ENCODE assay signal across 26 cellular contexts in genomic region chr5:540215-541147, GRCh38. TPM values are rescaled to one million over a fixed set of nuclear protein-coding genes. Genes with fewer than 3 reads are reported as not detected.
DNase-seq lines count a peak whose midpoint lies in the region; ATAC-seq, FAIRE-seq and TF ChIP-seq lines count a peak whose summit lies in the region.
"Had no signal": no experiment of that assay in that cellular context is flagged by ENCODE, and none has a peak within 500 bp of the region (broad histone marks: within the 10 kb centered on the region; RNA-seq: fewer than 3 reads in every experiment).

No MANE protein-coding gene starts in this region.

- H3K18ac ChIP-seq in neuronal stem cell (ENCODE audit: low read length), result no peak overlapping the region

- no peaks in the 10 kb centered on the region for H3K79me2 ChIP-seq in K562 (ENCODE audit: control insufficient read depth, insufficient read depth, low read length)

- H3K36me3 ChIP-seq in BE2C, result no peaks in the 10 kb centered on the region
- H3K36me3 ChIP-seq in K562 (ENCODE audit: control insufficient read depth, insufficient read depth, low read length), result no peaks in the 10 kb centered on the region
- H3K36me3 ChIP-seq in neuronal stem cell (replicated peaks in 1 of 2; ENCODE audit: control insufficient read depth in 2 of 2, insufficient read depth in 2 of 2, low read length in 2 of 2), result no peaks in the 10 kb centered on the region
- H3K36me3 ChIP-seq: ovary had no signal

- intact Hi-C loops in K562 (cut with micrococcal nuclease), result no loop called here
- intact Hi-C loops in activated CD4-positive, alpha-beta memory T cell treated with anti-CD3 and anti-CD28 coated beads for 36 hours (cut with micrococcal nuclease), result no loop called here

- no peaks in the 10 kb centered on the region for H3K4me1 ChIP-seq in BE2C
- peaks cover 0 to 64% of the 10 kb centered on the region in 2 experiments; a peak in 2 of 5 replicates for H3K4me1 ChIP-seq in K562 (replicated peaks in 1 of 2; ENCODE audit: control insufficient read depth in 2 of 2, insufficient read depth in 2 of 2, low read length in 2 of 2)
- H3K4me1 ChIP-seq in neuronal stem cell (ENCODE audit: control insufficient read depth in 2 of 2, insufficient read depth in 1 of 2, low read depth in 1 of 2, low read length in 2 of 2), result peaks cover 17% of the 10 kb centered on the region in 2 donors

- TF ChIP-seq RAD21 in K562 (CRISPR knock-in tag; conservative IDR thresholded peaks at IDR 0.05 in 1 of 2, IDR thresholded peaks at IDR 0.05 in 1 of 2), result no peak

- no peak overlapping the region for H2BK15ac ChIP-seq in neuronal stem cell (ENCODE audit: low read length)

- H2AFZ ChIP-seq in K562 (ENCODE audit: low read depth, low read length), result no peak overlapping the region
- no peak overlapping the region for H2AFZ ChIP-seq in neuronal stem cell (ENCODE audit: low read length)

- H3K9ac ChIP-seq in K562 (ENCODE audit: insufficient read depth in 1 of 2, low read depth in 2 of 2, low read length in 2 of 2), result peak overlapping the region in 1 of 2 experiments; percentile 13; a peak in 1 of 4 replicates
- peak overlapping the region; percentile 55 for H3K9ac ChIP-seq in neuronal stem cell (ENCODE audit: low read depth, low read length, poor library complexity)

- peaks cover 31% of the 10 kb centered on the region for H4K20me1 ChIP-seq in K562 (replicated peaks; ENCODE audit: control insufficient read depth, insufficient read depth, low read length)

- no peak overlapping the region for H3K14ac ChIP-seq in neuronal stem cell (ENCODE audit: low read length)

- H2BK12ac ChIP-seq in neuronal stem cell (ENCODE audit: low read length), result peak overlapping the region; percentile 36

- TF ChIP-seq CTCF in BE2C (IDR thresholded peaks at IDR 0.05; ENCODE audit: low read depth, low read length) (no peak), K562 (IDR thresholded peaks at IDR 0.05 in 2 of 3, conservative IDR thresholded peaks at IDR 0.05 in 1 of 3; ENCODE audit: insufficient read depth in 2 of 3, low read depth in 1 of 3, low read length in 3 of 3) (no peak)

- H3K4ac ChIP-seq in neuronal stem cell (ENCODE audit: low read length), result no peak overlapping the region

- POLR2A ChIA-PET in K562 (lab: Yijun Ruan, JAX), result interaction anchor here (0.6 to 2.7 kb wide), 2 partner anchors 11 to 32 kb away, joined by 3 to 14 read pairs; no protein-coding TSS in a partner anchor
- POLR2A ChIA-PET in activated CD4-positive, alpha-beta memory T cell treated with anti-CD3 and anti-CD28 coated beads for 36 hours (lab: Charles Lee), result no interaction called here

- H3K9me1 ChIP-seq in K562 (ENCODE audit: control insufficient read depth, insufficient read depth, low read length), result no peaks in the 10 kb centered on the region

- peak overlapping the region; percentile 60 for H2BK5ac ChIP-seq in neuronal stem cell (ENCODE audit: low read length)

- no peak overlapping the region for H4K91ac ChIP-seq in neuronal stem cell (ENCODE audit: low read depth, low read length, poor library complexity)

- no peak overlapping the region for H3K27ac Mint-ChIP-seq in activated CD4-positive, alpha-beta memory T cell treated with anti-CD3 and anti-CD28 coated beads for 36 hours
- H3K27ac Mint-ChIP-seq: activated CD4-positive, alpha-beta T cell treated with anti-CD3 and anti-CD28 coated beads, Interleukin-2, amount 10 ng/mL, durations not matched to agents 24 days and 14 days; memory B cell; stimulated activated naive CD8-positive, alpha-beta T cell treated with anti-CD3 and anti-CD28 coated beads, Interleukin-15, Interleukin-2, amounts not matched to agents 100 ng/mL and 50 ng/mL, for 24 hours; T-cell had no signal

- peaks cover 2% of the 10 kb centered on the region for H3K27me3 Mint-ChIP-seq in activated CD4-positive, alpha-beta memory T cell treated with anti-CD3 and anti-CD28 coated beads for 36 hours

- ATAC-seq in K562, result no peak
- no peak for ATAC-seq in HG03175 (IDR thresholded peaks at IDR 0.05; ENCODE audit: unreplicated experiment)
- ATAC-seq: T-cell had no signal

- WGBS in K562 (ENCODE audit: insufficient coverage, low coverage, missing lambda C conversion rate), result 1% methylated on average over 26 of the region's 29 CpGs
- no CpG with 5 or more reads among the region's 29 CpGs for WGBS in neuronal stem cell (ENCODE audit: extremely low coverage in 2 of 2, insufficient read length in 2 of 2, insufficient replicate concordance in 1 of 2), 2 donors

- H3K27me3 ChIP-seq in BE2C, result no peaks in the 10 kb centered on the region
- peaks cover 42 to 68% of the 10 kb centered on the region in 2 experiments; a peak in 4 of 5 replicates for H3K27me3 ChIP-seq in K562 (ENCODE audit: control insufficient read depth in 2 of 2, insufficient read depth in 2 of 2, low read length in 2 of 2)
- H3K27me3 ChIP-seq in neuronal stem cell (ENCODE audit: control insufficient read depth in 3 of 3, insufficient read depth in 3 of 3, low read depth in 1 of 3, low read length in 3 of 3), result peaks cover 0 to 46% (median 0%) of the 10 kb centered on the region in 3 experiments
- H3K27me3 ChIP-seq: ovary had no signal

- peaks cover 15% of the 10 kb centered on the region for H3K4me1 Mint-ChIP-seq in activated CD4-positive, alpha-beta memory T cell treated with anti-CD3 and anti-CD28 coated beads for 36 hours (ENCODE audit: low read depth)

- H2AK5ac ChIP-seq in neuronal stem cell (ENCODE audit: low read depth, low read length), result peak overlapping the region; percentile 94

- H3K27ac ChIP-seq in K562 (ENCODE audit: extremely low read depth, low read depth, low read length), result no peak overlapping the region
- no peak overlapping the region for H3K27ac ChIP-seq in neuronal stem cell (replicated peaks; ENCODE audit: low read length)
- H3K27ac ChIP-seq: ovary had no signal

- no peaks in the 10 kb centered on the region for H3K9me3 Mint-ChIP-seq in activated CD4-positive, alpha-beta memory T cell treated with anti-CD3 and anti-CD28 coated beads for 36 hours
- H3K9me3 Mint-ChIP-seq: activated CD4-positive, alpha-beta T cell treated with anti-CD3 and anti-CD28 coated beads, Interleukin-2, amount 10 ng/mL, durations not matched to agents 24 days and 14 days; stimulated activated naive CD8-positive, alpha-beta T cell treated with anti-CD3 and anti-CD28 coated beads, Interleukin-15, Interleukin-2, amounts not matched to agents 100 ng/mL and 50 ng/mL, for 24 hours; T-cell had no signal

- TF ChIP-seq EP300 in K562 (IDR thresholded peaks at IDR 0.05; ENCODE audit: low read length), result no peak

- no peak overlapping the region for H2BK120ac ChIP-seq in neuronal stem cell (ENCODE audit: low read depth, low read length)

- H3K4me3 Mint-ChIP-seq in activated CD4-positive, alpha-beta memory T cell treated with anti-CD3 and anti-CD28 coated beads for 36 hours, result no peak overlapping the region
- H3K4me3 Mint-ChIP-seq: activated CD4-positive, alpha-beta T cell treated with anti-CD3 and anti-CD28 coated beads, Interleukin-2, amount 10 ng/mL, durations not matched to agents 24 days and 14 days; memory B cell; stimulated activated naive CD8-positive, alpha-beta T cell treated with anti-CD3 and anti-CD28 coated beads, Interleukin-15, Interleukin-2, amounts not matched to agents 100 ng/mL and 50 ng/mL, for 24 hours; T-cell had no signal

- no peak overlapping the region for H3K23ac ChIP-seq in neuronal stem cell (ENCODE audit: low read depth, low read length, poor library complexity)

- no peak for TF ChIP-seq POLR2A in K562 (conservative IDR thresholded peaks at IDR 0.05)

- H3K4me3 ChIP-seq in BE2C (ENCODE audit: low read depth, low read length) (no peak overlapping the region), K562 (no peak overlapping the region), neuronal stem cell (ENCODE audit: low read length in 2 of 2) (no peak overlapping the region)
- H3K4me3 ChIP-seq: ovary had no signal

- CTCF ChIA-PET in K562 (lab: Yijun Ruan, JAX; ENCODE audit: low intra/inter-chr PET ratio), result no interaction called here
- CTCF ChIA-PET in activated CD4-positive, alpha-beta memory T cell treated with anti-CD3 and anti-CD28 coated beads for 36 hours (lab: Charles Lee), result no interaction called here

- no TSS peak for BruUV-seq in K562 (replicated peaks; lab: Mats Ljungman, UMichigan)

- FAIRE-seq in K562 (lab: Jason Lieb, UNC), result no peak
- FAIRE-seq: frontal cortex, islet of Langerhans had no signal

- no peak overlapping the region for H4K8ac ChIP-seq in neuronal stem cell (ENCODE audit: low read depth, low read length)

- H3K9me3 ChIP-seq in BE2C, result no peaks in the 10 kb centered on the region
- H3K9me3 ChIP-seq in K562 (replicated peaks; ENCODE audit: control insufficient read depth, insufficient read depth, low read depth, low read length), result no peaks in the 10 kb centered on the region
- H3K9me3 ChIP-seq in neuronal stem cell (replicated peaks in 1 of 2; ENCODE audit: control insufficient read depth in 2 of 2, insufficient read depth in 1 of 2, low read depth in 1 of 2, low read length in 2 of 2), result peaks cover 0 to under 1% of the 10 kb centered on the region in 2 donors
- H3K9me3 ChIP-seq: ovary had no signal

- peak; percentile 44 for DNase-seq in DMS53 (lab: John Stamatoyannopoulos, UW)
- no peak for DNase-seq in DMS53 treated with DMSO at 0.1 percent for 48 hours (lab: John Stamatoyannopoulos, UW; ENCODE audit: unreplicated experiment)
- peak; percentile 21 for DNase-seq in BE2C
- DNase-seq in K562 (ENCODE audit: extremely low read depth in 1 of 4, low spot score in 3 of 4), result no peak
- no peak for DNase-seq in neuronal stem cell (ENCODE audit: low spot score)
- no peak for DNase-seq in activated CD4-positive, alpha-beta memory T cell treated with anti-CD3 and anti-CD28 coated beads for 36 hours
- no peak for DNase-seq in GM19240 (ENCODE audit: insufficient read length, low spot score)
- DNase-seq: 8988T; activated CD4-positive, alpha-beta T cell treated with anti-CD3 and anti-CD28 coated beads, Interleukin-2, amount 10 ng/mL, durations not matched to agents 24 days and 14 days; activated naive CD4-positive, alpha-beta T cell; anterior cingulate cortex; cerebellar nuclear complex; effector CD4-positive, alpha-beta T cell; HCEC 1CT; hippocampal formation; NCI-H1417 treated with DMSO at 0.1 percent for 48 hours; NCI-H524 treated with DMSO at 0.1 percent for 48 hours; SIG-M5; trophoblast cell had no signal

- in situ Hi-C loops in K562 (cut with MboI), result no loop called here

- no peaks in the 10 kb centered on the region for H3K36me3 Mint-ChIP-seq in activated CD4-positive, alpha-beta memory T cell treated with anti-CD3 and anti-CD28 coated beads for 36 hours
- H3K36me3 Mint-ChIP-seq: T-cell had no signal

- peaks cover 3% of the 10 kb centered on the region for H3K79me1 ChIP-seq in neuronal stem cell (ENCODE audit: low read depth, low read length)

- H3K4me2 ChIP-seq in K562 (ENCODE audit: insufficient read depth, low read length) (no peak overlapping the region), neuronal stem cell (ENCODE audit: insufficient read depth, low read length, poor library complexity, severe bottlenecking) (no peak overlapping the region)

RNA-seq across cellular contexts. Expression of gene SLC9A3, which starts 16.2 kb away (rescaled TPM):
- polyA plus RNA-seq in BE2C (2012; ENCODE audit: insufficient read depth, insufficient read length, low read depth), result 2.3 TPM
- 2.7 and 4.4 TPM in 2 replicates for total RNA-seq in K562 (2011; cell fraction: chromatin; rRNA removed; ENCODE audit: low replicate concordance)
- 4.6 and 5.5 TPM in 2 replicates for total RNA-seq in K562 (2011; cell fraction: nucleolus; rRNA removed)
- total RNA-seq in K562 (2011; cell fraction: nucleoplasm; rRNA removed), result 3.2 and 4.1 TPM in 2 replicates
- 4.7 and 6.7 TPM in 2 replicates for total RNA-seq in K562 (2014; rRNA removed)
- total RNA-seq in K562 (2014; rRNA removed; fragmentation: Illumina TruSeq; extraction: Trizol), result 1.3 and 1.5 TPM in 2 replicates
- 2.1 and 2.9 TPM in 2 replicates for total RNA-seq in K562 (2015; rRNA removed; fragmentation: Illumina TruSeq; extraction: Trizol)
- 4.0 and 4.4 TPM in 2 replicates for total RNA-seq in K562 (2021)
- polyA plus RNA-seq in K562 (2011; rRNA removed), result 2.6 and 3.7 TPM in 2 replicates
- 3.0 and 6.6 TPM in 2 replicates for polyA plus RNA-seq in K562 (2011; cell fraction: cytosol; rRNA removed)
- polyA plus RNA-seq in K562 (2011; cell fraction: nucleus; rRNA removed), result 4.7 and 8.2 TPM in 2 replicates
- 3.0 and 3.6 TPM in 2 replicates for polyA plus RNA-seq in K562 (2012)
- polyA plus RNA-seq in K562 (2014; fragmentation: Illumina TruSeq; extraction: Trizol), result 3.6 and 3.7 TPM in 2 replicates
- polyA plus RNA-seq in K562 (2014; fragmentation: Nextera tagmentation; extraction: Ambion mirVana), result not detected
- 5.8 and 7.3 TPM in 2 replicates for polyA plus RNA-seq in K562 (2014; rRNA removed)
- 0.99 and 1.2 TPM in 2 replicates for polyA minus RNA-seq in K562 (2011; rRNA and poly(A)+ RNA removed)
- polyA minus RNA-seq in K562 (2011; cell fraction: cytosol; rRNA and poly(A)+ RNA removed), result 0.82 and 2.1 TPM in 2 replicates
- 3.0 and 3.6 TPM in 2 replicates for polyA minus RNA-seq in K562 (2011; cell fraction: nucleus; rRNA and poly(A)+ RNA removed)
- 3.3 TPM for polyA plus RNA-seq in neuronal stem cell (2013, experiment 1 of 2)
- 3.2 TPM for polyA plus RNA-seq in neuronal stem cell (2013, experiment 2 of 2)
- 1 to 10 TPM; 1.7 to 1.8 TPM for total RNA-seq in activated CD4-positive, alpha-beta memory T cell treated with anti-CD3 and anti-CD28 coated beads for 36 hours

Comparison
In these comparisons a context has a peak if more than half of its experiments do, and no peak if none do; other contexts are left out.
1. DNase-seq: peak in DMS53 (single experiment) and BE2C (single experiment); none in DMS53 treated with DMSO at 0.1 percent for 48 hours (single experiment), K562 (0 of 4), neuronal stem cell (single experiment), activated CD4-positive, alpha-beta memory T cell treated with anti-CD3 and anti-CD28 coated beads for 36 hours (single experiment) and GM19240 (single experiment).